Comparison of ENCODE assay signal across 22 cellular contexts in genomic region chr21:36072453-36073167, GRCh38. TPM values are rescaled to one million over a fixed set of nuclear protein-coding genes. Genes with fewer than 3 reads are reported as not detected.
DNase-seq lines count a peak whose midpoint lies in the region; ATAC-seq and TF ChIP-seq lines count a peak whose summit lies in the region.
"Had no signal": no experiment of that assay in that cellular context is flagged by ENCODE, and none has a peak within 500 bp of the region (broad histone marks: within the 10 kb centered on the region; RNA-seq: fewer than 3 reads in every experiment).

No MANE protein-coding gene starts in this region.

- H3K9me3 ChIP-seq in stomach (peaks cover 0 to 10% (median 3%) of the 10 kb centered on the region in 4 donors), Peyer's patch (peaks cover 0 to 3% (median 0%) of the 10 kb centered on the region in 4 donors)
- H3K9me3 ChIP-seq: psoas muscle had no signal

- CTCF ChIA-PET in activated CD4-positive, alpha-beta memory T cell treated with anti-CD3 and anti-CD28 coated beads, Interleukin-2, amount 10 ng/mL, durations not matched to agents 7 days and 5 days (lab: Charles Lee): interaction anchor here (0.5 kb wide), 1 partner anchor 63 kb away, joined by 3 read pairs; no protein-coding TSS in a partner anchor
- CTCF ChIA-PET in activated CD4-positive, alpha-beta memory T cell treated with anti-CD3 and anti-CD28 coated beads for 36 hours (lab: Charles Lee): interaction anchor here (1.1 kb wide), 1 partner anchor 12 kb away, joined by 6 read pairs; the partner anchor contains the start of gene SETD4
- CTCF ChIA-PET in WTC11 (lab: Charles Lee): interaction anchor here (1.1 to 2.7 kb wide), 2 partner anchors 13 to 16 kb away, joined by 3 to 8 read pairs; partner anchors contain the start of gene SETD4

- H3K4me3 ChIP-seq in stomach (peak overlapping the region in 2 of 4 donors; percentile 79 to 86), Peyer's patch (peak overlapping the region in 2 of 4 donors; percentile 87 to 91)
- H3K4me3 ChIP-seq: heart right ventricle, SJSA1 had no signal

- 89 to 97% (median 94%) methylated on average over 12 of the region's 12 CpGs for WGBS in stomach, 5 donors

- no peak for TF ChIP-seq EP300 in stomach (IDR thresholded peaks at IDR 0.05)

- H3K36me3 Mint-ChIP-seq in activated CD4-positive, alpha-beta memory T cell treated with anti-CD3 and anti-CD28 coated beads, Interleukin-2, amount 10 ng/mL, durations not matched to agents 7 days and 5 days (ENCODE audit: low read depth): peaks cover 46% of the 10 kb centered on the region
- peaks cover 26% of the 10 kb centered on the region for H3K36me3 Mint-ChIP-seq in activated CD4-positive, alpha-beta memory T cell treated with anti-CD3 and anti-CD28 coated beads for 36 hours
- peaks cover 52% of the 10 kb centered on the region for H3K36me3 Mint-ChIP-seq in WTC11
- peaks cover 7% of the 10 kb centered on the region for H3K36me3 Mint-ChIP-seq in chondrocyte (ENCODE audit: low read depth)

- H3K4me3 Mint-ChIP-seq in activated CD4-positive, alpha-beta memory T cell treated with anti-CD3 and anti-CD28 coated beads, Interleukin-2, amount 10 ng/mL, durations not matched to agents 7 days and 5 days: peak overlapping the region; percentile 0
- H3K4me3 Mint-ChIP-seq in activated CD4-positive, alpha-beta memory T cell treated with anti-CD3 and anti-CD28 coated beads for 36 hours: no peak overlapping the region
- H3K4me3 Mint-ChIP-seq in WTC11: peak overlapping the region; percentile 86
- no peak overlapping the region for H3K4me3 Mint-ChIP-seq in chondrocyte (ENCODE audit: unreplicated experiment)
- H3K4me3 Mint-ChIP-seq: neural crest cell had no signal

- H3K36me3 ChIP-seq in stomach (peaks cover 7 to 26% (median 19%) of the 10 kb centered on the region in 4 donors), Peyer's patch (peaks cover 0 to 26% (median 0%) of the 10 kb centered on the region in 3 donors)

- no peak for TF ChIP-seq POLR2A in stomach (IDR thresholded peaks at IDR 0.05)
- TF ChIP-seq POLR2A in Peyer's patch (IDR thresholded peaks at IDR 0.05): peak in 1 of 2 donors; percentile 47

- peaks cover 6% of the 10 kb centered on the region for H3K9me3 Mint-ChIP-seq in activated CD4-positive, alpha-beta memory T cell treated with anti-CD3 and anti-CD28 coated beads, Interleukin-2, amount 10 ng/mL, durations not matched to agents 7 days and 5 days
- H3K9me3 Mint-ChIP-seq in activated CD4-positive, alpha-beta memory T cell treated with anti-CD3 and anti-CD28 coated beads for 36 hours: peaks cover 10% of the 10 kb centered on the region
- H3K9me3 Mint-ChIP-seq in WTC11: peaks cover 15% of the 10 kb centered on the region
- peaks cover 7% of the 10 kb centered on the region for H3K9me3 Mint-ChIP-seq in chondrocyte (ENCODE audit: low read depth)

- peaks cover 30 to 62% (median 46%) of the 10 kb centered on the region in 4 donors for H3K4me1 ChIP-seq in stomach
- H3K4me1 ChIP-seq in Peyer's patch: peaks cover 0 to 23% (median 2%) of the 10 kb centered on the region in 4 donors

- H3K27ac Mint-ChIP-seq in activated CD4-positive, alpha-beta memory T cell treated with anti-CD3 and anti-CD28 coated beads, Interleukin-2, amount 10 ng/mL, durations not matched to agents 7 days and 5 days: no peak overlapping the region
- no peak overlapping the region for H3K27ac Mint-ChIP-seq in activated CD4-positive, alpha-beta memory T cell treated with anti-CD3 and anti-CD28 coated beads for 36 hours
- H3K27ac Mint-ChIP-seq in WTC11 (peak overlapping the region; percentile 84), chondrocyte (ENCODE audit: unreplicated experiment) (no peak overlapping the region)
- H3K27ac Mint-ChIP-seq: activated naive CD4-positive, alpha-beta T cell treated with anti-CD3 and anti-CD28 coated beads, Interleukin-2, amount 10 ng/mL, durations not matched to agents 7 days and 5 days had no signal

- H3K27me3 Mint-ChIP-seq in activated CD4-positive, alpha-beta memory T cell treated with anti-CD3 and anti-CD28 coated beads, Interleukin-2, amount 10 ng/mL, durations not matched to agents 7 days and 5 days: peaks cover under 1% of the 10 kb centered on the region
- no peaks in the 10 kb centered on the region for H3K27me3 Mint-ChIP-seq in activated CD4-positive, alpha-beta memory T cell treated with anti-CD3 and anti-CD28 coated beads for 36 hours
- H3K27me3 Mint-ChIP-seq in WTC11 (ENCODE audit: low read depth) (peaks cover 11% of the 10 kb centered on the region), chondrocyte (ENCODE audit: low read depth) (peaks cover 5% of the 10 kb centered on the region)
- H3K27me3 Mint-ChIP-seq: activated naive CD4-positive, alpha-beta T cell treated with anti-CD3 and anti-CD28 coated beads, Interleukin-2, amount 10 ng/mL, durations not matched to agents 7 days and 5 days; CD4-positive, CD25-positive, alpha-beta regulatory T cell had no signal

- ATAC-seq in WTC11 (no peak), left lobe of liver (no peak)
- ATAC-seq: heart right ventricle, psoas muscle had no signal

- intact Hi-C loops in activated CD4-positive, alpha-beta memory T cell treated with anti-CD3 and anti-CD28 coated beads for 36 hours (cut with micrococcal nuclease): no loop called here
- intact Hi-C loops in head of caudate nucleus (cut with DNase I): no loop called here
- intact Hi-C loops in stomach (cut with DNase I; ENCODE audit: low total_unique reads): no loop called here

- POLR2A ChIA-PET in activated CD4-positive, alpha-beta memory T cell treated with anti-CD3 and anti-CD28 coated beads, Interleukin-2, amount 10 ng/mL, durations not matched to agents 7 days and 5 days (lab: Charles Lee): interaction anchor here (3.8 kb wide), 1 partner anchor 13 kb away, joined by 18 read pairs; the partner anchor contains the start of gene SETD4
- POLR2A ChIA-PET in activated CD4-positive, alpha-beta memory T cell treated with anti-CD3 and anti-CD28 coated beads for 36 hours (lab: Charles Lee): no interaction called here
- POLR2A ChIA-PET in WTC11 (lab: Charles Lee): no interaction called here

- DNase-seq in activated CD4-positive, alpha-beta memory T cell treated with anti-CD3 and anti-CD28 coated beads, Interleukin-2, amount 10 ng/mL, durations not matched to agents 7 days and 5 days: no peak
- DNase-seq in activated CD4-positive, alpha-beta memory T cell treated with anti-CD3 and anti-CD28 coated beads for 36 hours: no peak
- DNase-seq in WTC11 (ENCODE audit: low spot score) (no peak), head of caudate nucleus (peak in 22 of 42 donors; percentile 16 to 70 (median 44)), stomach (no peak), left lobe of liver (ENCODE audit: low spot score) (no peak), chondrocyte (ENCODE audit: low spot score) (no peak), Peyer's patch (no peak)
- DNase-seq: activated CD8-positive, alpha-beta memory T cell treated with anti-CD3 and anti-CD28 coated beads, Interleukin-2, amount 50 U/mL, for 48 hours; activated naive CD4-positive, alpha-beta T cell treated with anti-CD3 and anti-CD28 coated beads, Interleukin-2, amount 10 ng/mL, durations not matched to agents 7 days and 5 days; CD4-positive, CD25-positive, alpha-beta regulatory T cell; heart right ventricle; islet precursor cell; Kasumi-1; mesenchymal stem cell; NCI-H1105; NCI-H2107; NCI-H526 treated with DMSO at 0.1 percent for 48 hours; psoas muscle; T1000 had no signal

- peaks cover 71% of the 10 kb centered on the region for H3K4me1 Mint-ChIP-seq in activated CD4-positive, alpha-beta memory T cell treated with anti-CD3 and anti-CD28 coated beads, Interleukin-2, amount 10 ng/mL, durations not matched to agents 7 days and 5 days
- peaks cover 49% of the 10 kb centered on the region for H3K4me1 Mint-ChIP-seq in activated CD4-positive, alpha-beta memory T cell treated with anti-CD3 and anti-CD28 coated beads for 36 hours (ENCODE audit: low read depth)
- H3K4me1 Mint-ChIP-seq in WTC11 (peaks cover 61% of the 10 kb centered on the region), chondrocyte (ENCODE audit: low read depth) (peaks cover 15% of the 10 kb centered on the region)

- no peaks in the 10 kb centered on the region for H3K27me3 ChIP-seq in stomach
- H3K27me3 ChIP-seq in Peyer's patch: no peaks in the 10 kb centered on the region
- H3K27me3 ChIP-seq: heart right ventricle, SJSA1 had no signal

- TF ChIP-seq CTCF in WTC11 (IDR thresholded peaks at IDR 0.05) (no peak), stomach (IDR thresholded peaks at IDR 0.05) (no peak), chondrocyte (IDR thresholded peaks at IDR 0.05) (no peak), Peyer's patch (IDR thresholded peaks at IDR 0.05) (no peak)

- peak overlapping the region in 3 of 5 donors; percentile 4 to 36 (median 14) for H3K27ac ChIP-seq in stomach
- H3K27ac ChIP-seq in Peyer's patch: peak overlapping the region in 2 of 4 donors; percentile 55 to 95
- H3K27ac ChIP-seq: psoas muscle, SJSA1 had no signal

TF ChIP-seq in WTC11, 78 proteins besides CTCF, POLR2A, EP300 and RAD21 (continues in another document):
- TF ChIP-seq, protein P1, sequence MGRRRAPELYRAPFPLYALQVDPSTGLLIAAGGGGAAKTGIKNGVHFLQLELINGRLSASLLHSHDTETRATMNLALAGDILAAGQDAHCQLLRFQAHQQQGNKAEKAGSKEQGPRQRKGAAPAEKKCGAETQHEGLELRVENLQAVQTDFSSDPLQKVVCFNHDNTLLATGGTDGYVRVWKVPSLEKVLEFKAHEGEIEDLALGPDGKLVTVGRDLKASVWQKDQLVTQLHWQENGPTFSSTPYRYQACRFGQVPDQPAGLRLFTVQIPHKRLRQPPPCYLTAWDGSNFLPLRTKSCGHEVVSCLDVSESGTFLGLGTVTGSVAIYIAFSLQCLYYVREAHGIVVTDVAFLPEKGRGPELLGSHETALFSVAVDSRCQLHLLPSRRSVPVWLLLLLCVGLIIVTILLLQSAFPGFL (CRISPR knock-in tag; IDR thresholded peaks at IDR 0.05; ENCODE audit: borderline replicate concordance): no peak

RNA-seq across cellular contexts. Expression of gene CBR1, which starts 2.8 kb away (rescaled TPM):
- 10 to 100 TPM; 42.0 to 44.1 TPM for total RNA-seq in activated CD4-positive, alpha-beta memory T cell treated with anti-CD3 and anti-CD28 coated beads, Interleukin-2, amount 10 ng/mL, durations not matched to agents 7 days and 5 days
- 10 to 100 TPM; 45.6 to 47.2 TPM for total RNA-seq in activated CD4-positive, alpha-beta memory T cell treated with anti-CD3 and anti-CD28 coated beads for 36 hours
- total RNA-seq in WTC11 (2021) (167 to 172 TPM (median 170 TPM) in 3 replicates), stomach (100 to 1,000 TPM in 3 of 5 donors, 10 to 100 TPM in 2; 79.9 to 372 (median 140) TPM), left lobe of liver (152 TPM), chondrocyte (17.6 to 23.6 TPM (median 19.7 TPM) in 3 replicates), Peyer's patch (1,000 to 10,000 TPM in 1 of 4 donors, 100 to 1,000 TPM in 3; 240 to 1,308 (median 979) TPM)
- polyA plus RNA-seq in stomach: 100 to 1,000 TPM in 2 of 3 donors, 10 to 100 TPM in 1; 99.9 to 315 (median 169) TPM

RNA-seq across cellular contexts. Expression of gene SETD4, which starts 12.3 kb away (rescaled TPM):
- total RNA-seq in activated CD4-positive, alpha-beta memory T cell treated with anti-CD3 and anti-CD28 coated beads, Interleukin-2, amount 10 ng/mL, durations not matched to agents 7 days and 5 days: 10 to 100 TPM; 15.5 to 17.4 TPM
- total RNA-seq in activated CD4-positive, alpha-beta memory T cell treated with anti-CD3 and anti-CD28 coated beads for 36 hours: 10 to 100 TPM; 13.5 to 18.9 TPM
- total RNA-seq in WTC11 (2021) (44.1 to 64.8 TPM (median 45.7 TPM) in 3 replicates), stomach (10 to 100 TPM; 11.6 to 87.5 (median 46.4) TPM), left lobe of liver (5.8 TPM), chondrocyte (10.9 to 14.4 TPM (median 11.9 TPM) in 3 replicates), Peyer's patch (10 to 100 TPM; 37.1 to 73.2 (median 56.0) TPM)
- polyA plus RNA-seq in stomach: 10 to 100 TPM in 2 of 3 donors, 1 to 10 TPM in 1; 6.9 to 19.6 (median 10.6) TPM

Comparison
In these comparisons a context has a peak if more than half of its experiments do, and no peak if none do; other contexts are left out.
1. H3K4me3 Mint-ChIP-seq: peak in activated CD4-positive, alpha-beta memory T cell treated with anti-CD3 and anti-CD28 coated beads, Interleukin-2, amount 10 ng/mL, durations not matched to agents 7 days and 5 days (single experiment) and WTC11 (single experiment); none in activated CD4-positive, alpha-beta memory T cell treated with anti-CD3 and anti-CD28 coated beads for 36 hours (single experiment) and chondrocyte (single experiment).
2. DNase-seq: peak in head of caudate nucleus (22 of 42); none in activated CD4-positive, alpha-beta memory T cell treated with anti-CD3 and anti-CD28 coated beads, Interleukin-2, amount 10 ng/mL, durations not matched to agents 7 days and 5 days (single experiment), activated CD4-positive, alpha-beta memory T cell treated with anti-CD3 and anti-CD28 coated beads for 36 hours (single experiment), WTC11 (single experiment), stomach (single experiment), left lobe of liver (single experiment), chondrocyte (single experiment) and Peyer's patch (0 of 3).